1 cellular context compared by ENCODE assay signal in the genomic region with DNA sequence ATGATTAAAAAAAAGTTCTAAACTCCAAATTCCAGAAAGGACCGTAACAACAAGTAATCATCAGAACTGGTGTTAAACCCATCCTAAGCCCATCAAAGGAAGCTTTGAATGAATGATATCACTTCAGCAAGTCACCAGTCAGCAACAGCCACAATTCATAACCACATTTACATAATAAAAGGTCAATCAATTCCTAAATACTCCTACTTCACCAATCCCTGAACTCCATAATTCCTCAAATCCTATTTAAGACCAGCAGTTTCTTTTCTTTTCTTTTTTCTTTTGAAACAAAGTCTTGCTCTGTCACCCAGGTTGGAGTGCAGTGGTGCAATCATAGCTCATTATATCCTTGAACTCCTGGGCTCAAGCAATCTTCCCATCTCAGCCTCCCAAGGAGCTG.
TF ChIP-seq lines count a peak whose summit lies in the region.

No MANE protein-coding gene starts in this region.

TF ChIP-seq in GM23338, 12 proteins besides CTCF, POLR2A, EP300 and RAD21 (continued from another document):
- TF ChIP-seq, protein P1, sequence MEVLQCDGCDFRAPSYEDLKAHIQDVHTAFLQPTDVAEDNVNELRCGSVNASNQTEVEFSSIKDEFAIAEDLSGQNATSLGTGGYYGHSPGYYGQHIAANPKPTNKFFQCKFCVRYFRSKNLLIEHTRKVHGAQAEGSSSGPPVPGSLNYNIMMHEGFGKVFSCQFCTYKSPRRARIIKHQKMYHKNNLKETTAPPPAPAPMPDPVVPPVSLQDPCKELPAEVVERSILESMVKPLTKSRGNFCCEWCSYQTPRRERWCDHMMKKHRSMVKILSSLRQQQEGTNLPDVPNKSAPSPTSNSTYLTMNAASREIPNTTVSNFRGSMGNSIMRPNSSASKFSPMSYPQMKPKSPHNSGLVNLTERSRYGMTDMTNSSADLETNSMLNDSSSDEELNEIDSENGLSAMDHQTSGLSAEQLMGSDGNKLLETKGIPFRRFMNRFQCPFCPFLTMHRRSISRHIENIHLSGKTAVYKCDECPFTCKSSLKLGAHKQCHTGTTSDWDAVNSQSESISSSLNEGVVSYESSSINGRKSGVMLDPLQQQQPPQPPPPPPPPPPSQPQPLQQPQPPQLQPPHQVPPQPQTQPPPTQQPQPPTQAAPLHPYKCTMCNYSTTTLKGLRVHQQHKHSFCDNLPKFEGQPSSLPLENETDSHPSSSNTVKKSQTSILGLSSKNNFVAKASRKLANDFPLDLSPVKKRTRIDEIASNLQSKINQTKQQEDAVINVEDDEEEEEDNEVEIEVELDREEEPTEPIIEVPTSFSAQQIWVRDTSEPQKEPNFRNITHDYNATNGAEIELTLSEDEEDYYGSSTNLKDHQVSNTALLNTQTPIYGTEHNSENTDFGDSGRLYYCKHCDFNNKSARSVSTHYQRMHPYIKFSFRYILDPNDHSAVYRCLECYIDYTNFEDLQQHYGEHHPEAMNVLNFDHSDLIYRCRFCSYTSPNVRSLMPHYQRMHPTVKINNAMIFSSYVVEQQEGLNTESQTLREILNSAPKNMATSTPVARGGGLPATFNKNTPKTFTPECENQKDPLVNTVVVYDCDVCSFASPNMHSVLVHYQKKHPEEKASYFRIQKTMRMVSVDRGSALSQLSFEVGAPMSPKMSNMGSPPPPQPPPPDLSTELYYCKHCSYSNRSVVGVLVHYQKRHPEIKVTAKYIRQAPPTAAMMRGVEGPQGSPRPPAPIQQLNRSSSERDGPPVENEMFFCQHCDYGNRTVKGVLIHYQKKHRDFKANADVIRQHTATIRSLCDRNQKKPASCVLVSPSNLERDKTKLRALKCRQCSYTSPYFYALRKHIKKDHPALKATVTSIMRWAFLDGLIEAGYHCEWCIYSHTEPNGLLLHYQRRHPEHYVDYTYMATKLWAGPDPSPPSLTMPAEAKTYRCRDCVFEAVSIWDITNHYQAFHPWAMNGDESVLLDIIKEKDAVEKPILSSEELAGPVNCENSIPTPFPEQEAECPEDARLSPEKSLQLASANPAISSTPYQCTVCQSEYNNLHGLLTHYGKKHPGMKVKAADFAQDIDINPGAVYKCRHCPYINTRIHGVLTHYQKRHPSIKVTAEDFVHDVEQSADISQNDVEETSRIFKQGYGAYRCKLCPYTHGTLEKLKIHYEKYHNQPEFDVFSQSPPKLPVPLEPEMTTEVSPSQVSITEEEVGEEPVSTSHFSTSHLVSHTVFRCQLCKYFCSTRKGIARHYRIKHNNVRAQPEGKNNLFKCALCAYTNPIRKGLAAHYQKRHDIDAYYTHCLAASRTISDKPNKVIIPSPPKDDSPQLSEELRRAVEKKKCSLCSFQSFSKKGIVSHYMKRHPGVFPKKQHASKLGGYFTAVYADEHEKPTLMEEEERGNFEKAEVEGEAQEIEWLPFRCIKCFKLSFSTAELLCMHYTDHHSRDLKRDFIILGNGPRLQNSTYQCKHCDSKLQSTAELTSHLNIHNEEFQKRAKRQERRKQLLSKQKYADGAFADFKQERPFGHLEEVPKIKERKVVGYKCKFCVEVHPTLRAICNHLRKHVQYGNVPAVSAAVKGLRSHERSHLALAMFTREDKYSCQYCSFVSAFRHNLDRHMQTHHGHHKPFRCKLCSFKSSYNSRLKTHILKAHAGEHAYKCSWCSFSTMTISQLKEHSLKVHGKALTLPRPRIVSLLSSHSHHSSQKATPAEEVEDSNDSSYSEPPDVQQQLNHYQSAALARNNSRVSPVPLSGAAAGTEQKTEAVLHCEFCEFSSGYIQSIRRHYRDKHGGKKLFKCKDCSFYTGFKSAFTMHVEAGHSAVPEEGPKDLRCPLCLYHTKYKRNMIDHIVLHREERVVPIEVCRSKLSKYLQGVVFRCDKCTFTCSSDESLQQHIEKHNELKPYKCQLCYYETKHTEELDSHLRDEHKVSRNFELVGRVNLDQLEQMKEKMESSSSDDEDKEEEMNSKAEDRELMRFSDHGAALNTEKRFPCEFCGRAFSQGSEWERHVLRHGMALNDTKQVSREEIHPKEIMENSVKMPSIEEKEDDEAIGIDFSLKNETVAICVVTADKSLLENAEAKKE (CRISPR knock-in tag; IDR thresholded peaks at IDR 0.05): no peak
